15 cellular contexts compared by ENCODE assay signal in the genomic region with DNA sequence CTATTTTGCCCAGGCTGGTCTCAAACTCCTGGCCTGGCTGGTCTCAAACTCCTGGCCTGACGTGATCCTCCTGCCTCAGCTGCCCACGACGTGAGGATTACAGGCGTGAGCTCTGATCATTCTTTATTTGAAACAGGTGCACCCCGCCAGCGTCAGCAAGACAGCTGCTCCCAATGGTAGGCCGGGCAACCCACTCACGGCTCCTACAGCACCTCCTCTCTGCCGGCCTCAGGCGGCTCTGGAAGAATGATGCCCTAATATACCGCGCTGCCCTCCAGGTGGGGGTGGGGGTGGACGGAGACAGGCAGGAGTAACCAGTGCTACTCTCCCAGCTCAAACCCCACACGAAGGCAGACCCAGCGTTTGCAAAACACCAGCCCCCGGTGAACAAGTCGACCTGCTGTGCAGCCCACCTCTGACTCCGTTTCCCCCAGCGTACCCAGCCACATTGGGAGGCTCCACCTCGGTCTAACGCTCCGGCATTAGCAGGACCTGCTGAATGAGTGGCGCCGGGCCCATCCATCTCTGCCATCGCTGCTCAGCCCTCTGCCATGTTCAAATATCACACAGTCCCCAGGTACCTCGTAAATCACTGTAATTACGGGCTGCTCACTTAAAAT.
DNase-seq lines count a peak whose midpoint lies in the region.
"Had no signal": no experiment of that assay in that cellular context is flagged by ENCODE, and none has a peak within 500 bp of the region (broad histone marks: within the 10 kb centered on the region; RNA-seq: fewer than 3 reads in every experiment).

No MANE protein-coding gene starts in this region.

- no peak overlapping the region for H3K18ac ChIP-seq in trophoblast cell (ENCODE audit: low read length)

- WGBS in trophoblast cell (ENCODE audit: extremely low coverage, insufficient coverage, insufficient read length): no CpG with 5 or more reads among the region's 27 CpGs

- H3K79me1 ChIP-seq in trophoblast cell (ENCODE audit: low read length): no peaks in the 10 kb centered on the region

- H4K8ac ChIP-seq in trophoblast cell (ENCODE audit: low read depth, low read length): no peak overlapping the region

- peak; percentile 24 for DNase-seq in activated CD4-positive, CD25-positive, alpha-beta regulatory T cell treated with anti-CD3 and anti-CD28 coated beads, Interleukin-2, amount 50 U/mL, for 72 hours
- DNase-seq in activated CD4-positive, CD25-positive, alpha-beta regulatory T cell (lab: John Stamatoyannopoulos, UW): no peak
- peak; percentile 67 for DNase-seq in NCI-H1436 (lab: John Stamatoyannopoulos, UW)
- DNase-seq in islet precursor cell: peak; percentile 26
- DNase-seq in skeletal muscle cell (ENCODE audit: low read depth): peak; percentile 22
- no peak for DNase-seq in trophoblast cell
- no peak for DNase-seq in occipital lobe (lab: John Stamatoyannopoulos, UW)
- DNase-seq in mucosa of gallbladder (ENCODE audit: low spot score): no peak
- DNase-seq: ACHN, DMS 273 treated with DMSO at 0.1 percent for 48 hours, NCI-H146, T-helper 17 cell, uterus had no signal

- H2AFZ ChIP-seq in trophoblast cell (ENCODE audit: insufficient read depth, low read length, poor library complexity): no peak overlapping the region

- no peak overlapping the region for H3K4me2 ChIP-seq in trophoblast cell (ENCODE audit: low read length)
- H3K4me2 ChIP-seq: smooth muscle cell had no signal

- H2BK120ac ChIP-seq in trophoblast cell (ENCODE audit: insufficient read depth, low read length, poor library complexity): no peak overlapping the region

- H3K4me3 ChIP-seq in skeletal muscle cell (ENCODE audit: low read depth, low read length) (no peak overlapping the region), trophoblast cell (ENCODE audit: low read depth, low read length) (no peak overlapping the region)
- H3K4me3 ChIP-seq: adrenal gland, smooth muscle cell, uterus had no signal

- H3K14ac ChIP-seq in trophoblast cell (ENCODE audit: low read length): no peak overlapping the region

- peaks cover 2 to 7% of the 10 kb centered on the region in 2 experiments for H3K4me1 ChIP-seq in trophoblast cell (ENCODE audit: control insufficient read depth in 1 of 2, insufficient read depth in 2 of 2, low read length in 2 of 2)
- H3K4me1 ChIP-seq: uterus had no signal

- H4K12ac ChIP-seq in trophoblast cell (ENCODE audit: low read depth, low read length): no peak overlapping the region

- H3K9ac ChIP-seq in trophoblast cell (ENCODE audit: low read length): no peak overlapping the region

- H3K23ac ChIP-seq in trophoblast cell (ENCODE audit: low read length): no peak overlapping the region

- H4K91ac ChIP-seq in trophoblast cell (ENCODE audit: low read depth, low read length): no peak overlapping the region

- H3K9me3 ChIP-seq in trophoblast cell (ENCODE audit: insufficient read depth, low read depth, low read length): no peaks in the 10 kb centered on the region
- H3K9me3 ChIP-seq: adrenal gland, uterus had no signal

- no peaks in the 10 kb centered on the region for H3K79me2 ChIP-seq in trophoblast cell (ENCODE audit: control insufficient read depth, insufficient read depth, low read length, poor library complexity)

- H3K36me3 ChIP-seq in trophoblast cell (ENCODE audit: control insufficient read depth in 1 of 2, insufficient read depth in 2 of 2, low read length in 2 of 2): peaks cover 0 to 2% of the 10 kb centered on the region in 2 experiments
- H3K36me3 ChIP-seq: adrenal gland, uterus had no signal

- H2BK12ac ChIP-seq in trophoblast cell (ENCODE audit: low read length): no peak overlapping the region

- H2BK5ac ChIP-seq in trophoblast cell (ENCODE audit: low read depth, low read length, poor library complexity): no peak overlapping the region

- no peak overlapping the region for H3K27ac ChIP-seq in trophoblast cell (ENCODE audit: low read depth, low read length)
- H3K27ac ChIP-seq: uterus had no signal

- H3K27me3 ChIP-seq in trophoblast cell (ENCODE audit: insufficient read depth, low read length): no peaks in the 10 kb centered on the region
- H3K27me3 ChIP-seq: adrenal gland, uterus had no signal

- no peak overlapping the region for H2AK5ac ChIP-seq in trophoblast cell (ENCODE audit: low read length)

- no peak overlapping the region for H3K4ac ChIP-seq in trophoblast cell (ENCODE audit: low read depth, low read length)

Comparison
In these comparisons a context has a peak if more than half of its experiments do, and no peak if none do; other contexts are left out.
1. DNase-seq: peak in activated CD4-positive, CD25-positive, alpha-beta regulatory T cell treated with anti-CD3 and anti-CD28 coated beads, Interleukin-2, amount 50 U/mL, for 72 hours (single experiment), NCI-H1436 (single experiment), islet precursor cell (single experiment) and skeletal muscle cell (single experiment); none in activated CD4-positive, CD25-positive, alpha-beta regulatory T cell (0 of 4), trophoblast cell (0 of 2), occipital lobe (single experiment) and mucosa of gallbladder (single experiment).